In genomic region chr13:37342205-37342604, GRCh38 we compare ENCODE assay signal across 29 cellular contexts.
"Had no signal": no experiment of that assay in that cellular context is flagged by ENCODE, and none has a peak within 500 bp of the region (broad histone marks: within the 10 kb centered on the region; RNA-seq: fewer than 3 reads in every experiment).

No MANE protein-coding gene starts in this region.

- H3K27me3 ChIP-seq: breast epithelium, SJCRH30 had no signal

- H3K9me3 Mint-ChIP-seq: activated CD4-positive, alpha-beta memory T cell treated with anti-CD3 and anti-CD28 coated beads for 36 hours; activated CD4-positive, alpha-beta T cell treated with anti-CD3 and anti-CD28 coated beads, Interleukin-2, amount 10 ng/mL, durations not matched to agents 7 days and 5 days; activated naive CD4-positive, alpha-beta T cell treated with anti-CD3 and anti-CD28 coated beads, Interleukin-2, amount 10 ng/mL, durations not matched to agents 7 days and 5 days; activated naive CD8-positive, alpha-beta T cell treated with anti-CD3 and anti-CD28 coated beads for 36 hours; activated T-helper 2 cell treated with anti-CD3 and anti-CD28 coated beads, Interferon-gamma antibody, Interleukin-2, Interleukin-4, amounts not matched to agents 10 μg/mL and 5 μg/mL and 100 μg/mL, durations not matched to agents 14 hours and 24 hours and 36 hours; IgD-negative memory B cell had no signal

- ATAC-seq: activated T-cell treated with anti-CD3 and anti-CD28 coated beads, Interleukin-2, amount 50 U/mL, for 72 hours; Panc1; Right ventricle myocardium inferior had no signal

- DNase-seq: activated CD4-positive, alpha-beta memory T cell treated with anti-CD3 and anti-CD28 coated beads for 36 hours; activated CD4-positive, alpha-beta T cell treated with anti-CD3 and anti-CD28 coated beads, Interleukin-2, amount 10 ng/mL, durations not matched to agents 7 days and 5 days; activated CD4-positive, CD25-positive, alpha-beta regulatory T cell; activated CD8-positive, alpha-beta memory T cell treated with anti-CD3 and anti-CD28 coated beads, Interleukin-2, amount 50 U/mL, for 4 hours; activated gamma-delta T cell treated with Interleukin-2 at 50 U/mL for 16 hours; activated naive CD4-positive, alpha-beta T cell treated with anti-CD3 and anti-CD28 coated beads, Interleukin-2, amount 10 ng/mL, durations not matched to agents 7 days and 5 days; activated naive CD8-positive, alpha-beta T cell treated with anti-CD3 and anti-CD28 coated beads for 36 hours; activated T-cell treated with anti-CD3 and anti-CD28 coated beads, Interleukin-2, amount 50 U/mL, for 72 hours; anterior cingulate cortex; central memory CD4-positive, alpha-beta T cell; KG1; NCI-H1092; NCI-H1694 treated with DMSO at 0.1 percent for 48 hours; NCI-H2029 treated with DMSO at 0.1 percent for 48 hours; NCI-H446; NCI-H524; NCI-H748 treated with DMSO at 0.1 percent for 48 hours; NK-92 treated with Interleukin-12 subunit alpha and Interleukin-12 subunit beta, amount 100 ng/mL, for 24 hours; OCI-M1; RPMI8226; SJCRH30; SK-N-SH; T-helper 1 cell had no signal

- H3K27ac ChIP-seq: breast epithelium, SJCRH30, VCaP had no signal

- H3K27me3 Mint-ChIP-seq: activated CD4-positive, alpha-beta memory T cell treated with anti-CD3 and anti-CD28 coated beads for 36 hours; activated CD4-positive, alpha-beta T cell treated with anti-CD3 and anti-CD28 coated beads, Interleukin-2, amount 10 ng/mL, durations not matched to agents 7 days and 5 days; activated naive CD4-positive, alpha-beta T cell treated with anti-CD3 and anti-CD28 coated beads, Interleukin-2, amount 10 ng/mL, durations not matched to agents 7 days and 5 days; activated naive CD8-positive, alpha-beta T cell treated with anti-CD3 and anti-CD28 coated beads for 36 hours; IgD-negative memory B cell had no signal

- H3K36me3 Mint-ChIP-seq: activated CD4-positive, alpha-beta memory T cell treated with anti-CD3 and anti-CD28 coated beads for 36 hours; activated naive CD4-positive, alpha-beta T cell treated with anti-CD3 and anti-CD28 coated beads, Interleukin-2, amount 10 ng/mL, durations not matched to agents 7 days and 5 days; activated naive CD8-positive, alpha-beta T cell treated with anti-CD3 and anti-CD28 coated beads for 36 hours had no signal

- H3K27ac Mint-ChIP-seq: activated CD4-positive, alpha-beta memory T cell treated with anti-CD3 and anti-CD28 coated beads for 36 hours; activated CD4-positive, alpha-beta T cell treated with anti-CD3 and anti-CD28 coated beads, Interleukin-2, amount 10 ng/mL, durations not matched to agents 7 days and 5 days; activated naive CD4-positive, alpha-beta T cell treated with anti-CD3 and anti-CD28 coated beads, Interleukin-2, amount 10 ng/mL, durations not matched to agents 7 days and 5 days; activated naive CD8-positive, alpha-beta T cell treated with anti-CD3 and anti-CD28 coated beads for 36 hours; activated T-cell treated with anti-CD3 and anti-CD28 coated beads, Interleukin-2, amount 50 U/mL, for 72 hours; activated T-helper 2 cell treated with anti-CD3 and anti-CD28 coated beads, Interferon-gamma antibody, Interleukin-2, Interleukin-4, amounts not matched to agents 10 μg/mL and 5 μg/mL and 100 μg/mL, durations not matched to agents 14 hours and 24 hours and 36 hours; IgD-negative memory B cell had no signal

- H3K4me3 Mint-ChIP-seq: activated CD4-positive, alpha-beta memory T cell treated with anti-CD3 and anti-CD28 coated beads for 36 hours; activated CD4-positive, alpha-beta T cell treated with anti-CD3 and anti-CD28 coated beads, Interleukin-2, amount 10 ng/mL, durations not matched to agents 7 days and 5 days; activated naive CD4-positive, alpha-beta T cell treated with anti-CD3 and anti-CD28 coated beads, Interleukin-2, amount 10 ng/mL, durations not matched to agents 7 days and 5 days; activated naive CD8-positive, alpha-beta T cell treated with anti-CD3 and anti-CD28 coated beads for 36 hours; activated T-cell treated with anti-CD3 and anti-CD28 coated beads, Interleukin-2, amount 50 U/mL, for 72 hours; IgD-negative memory B cell had no signal

- H3K4me1 Mint-ChIP-seq: activated CD4-positive, alpha-beta T cell treated with anti-CD3 and anti-CD28 coated beads, Interleukin-2, amount 10 ng/mL, durations not matched to agents 7 days and 5 days; activated naive CD4-positive, alpha-beta T cell treated with anti-CD3 and anti-CD28 coated beads, Interleukin-2, amount 10 ng/mL, durations not matched to agents 7 days and 5 days; activated naive CD8-positive, alpha-beta T cell treated with anti-CD3 and anti-CD28 coated beads for 36 hours; IgD-negative memory B cell had no signal

- H3K36me3 ChIP-seq: breast epithelium, SJCRH30 had no signal

- H3K9me3 ChIP-seq: breast epithelium, SJCRH30, SK-N-SH had no signal

- H3K4me2 ChIP-seq: SK-N-SH had no signal

- H3K4me3 ChIP-seq: breast epithelium, SJCRH30 had no signal

- H3K9ac ChIP-seq: SK-N-SH had no signal

- H3K4me1 ChIP-seq: breast epithelium had no signal
